8 cellular contexts compared by ENCODE assay signal in the genomic region with DNA sequence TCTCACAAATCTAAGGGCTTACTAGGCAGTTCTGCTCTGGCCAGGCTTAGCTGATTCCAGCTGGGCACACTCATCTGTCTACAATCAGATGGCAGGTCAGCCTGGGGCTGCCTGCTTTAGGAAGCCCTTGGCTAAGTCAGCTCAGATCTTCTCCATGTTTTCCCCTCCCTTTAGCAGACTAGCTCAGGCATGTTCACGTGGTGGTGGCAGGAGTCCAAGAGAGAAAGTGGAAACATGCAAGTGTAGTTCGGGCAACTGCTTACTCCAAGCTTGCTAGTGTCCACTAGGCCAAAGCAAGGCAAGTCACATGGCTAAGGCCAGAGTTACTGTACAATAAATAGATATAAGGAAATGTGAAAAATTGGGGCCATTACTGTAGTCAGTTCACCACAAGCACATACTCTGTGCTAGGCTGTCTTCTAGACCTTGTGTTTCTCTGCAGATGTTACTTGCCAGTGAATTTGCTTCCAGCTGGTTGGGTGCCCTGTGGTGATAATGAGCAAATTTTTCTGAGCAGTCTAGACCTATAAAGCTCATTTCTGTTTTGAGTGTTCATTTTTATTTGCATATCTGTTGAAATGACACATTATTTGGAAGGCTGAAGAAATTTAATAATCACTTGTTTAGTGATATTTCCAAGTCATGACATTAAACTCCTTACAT. TPM values are rescaled to one million over a fixed set of nuclear protein-coding genes. Genes with fewer than 3 reads are reported as not detected.
DNase-seq lines count a peak whose midpoint lies in the region; ATAC-seq, FAIRE-seq and TF ChIP-seq lines count a peak whose summit lies in the region.

No MANE protein-coding gene starts in this region.

- TF ChIP-seq POLR2A in GM12891 (IDR thresholded peaks at IDR 0.05; ENCODE audit: low read depth, low read length): no peak

- no peak for DNase-seq in GM12891 (ENCODE audit: insufficient read length, low spot score)
- peak; percentile 85 for DNase-seq in amniotic epithelial cell (ENCODE audit: low read depth)
- peak; percentile 44 to 90 for DNase-seq in heart right ventricle
- peak; percentile 83 for DNase-seq in retinal pigment epithelial cell (ENCODE audit: low read depth)
- DNase-seq in SIG-M5 treated with dmso at 0.1 percent for 504 hours (lab: John Stamatoyannopoulos, UW; ENCODE audit: unreplicated experiment): no peak
- DNase-seq in activated CD4-positive, alpha-beta memory T cell treated with anti-CD3 and anti-CD28 coated beads, Interleukin-2, amount 10 ng/mL, durations not matched to agents 7 days and 5 days: no peak

- H3K4me3 ChIP-seq in heart right ventricle (no peak overlapping the region), retinal pigment epithelial cell (ENCODE audit: low read length) (no peak overlapping the region)

- H3K27me3 Mint-ChIP-seq in activated CD4-positive, alpha-beta memory T cell treated with anti-CD3 and anti-CD28 coated beads, Interleukin-2, amount 10 ng/mL, durations not matched to agents 7 days and 5 days: no peaks in the 10 kb centered on the region

- CTCF ChIA-PET in activated CD4-positive, alpha-beta memory T cell treated with anti-CD3 and anti-CD28 coated beads, Interleukin-2, amount 10 ng/mL, durations not matched to agents 7 days and 5 days (lab: Charles Lee): interaction anchor here (1.4 kb wide), 1 partner anchor 28 kb away, joined by 4 read pairs; no protein-coding TSS in a partner anchor

- peaks cover 0 to 21% (median 12%) of the 10 kb centered on the region in 9 donors for H3K4me1 ChIP-seq in heart right ventricle

- H3K9me3 Mint-ChIP-seq in activated CD4-positive, alpha-beta memory T cell treated with anti-CD3 and anti-CD28 coated beads, Interleukin-2, amount 10 ng/mL, durations not matched to agents 7 days and 5 days: no peaks in the 10 kb centered on the region

- no peaks in the 10 kb centered on the region for H3K4me1 Mint-ChIP-seq in activated CD4-positive, alpha-beta memory T cell treated with anti-CD3 and anti-CD28 coated beads, Interleukin-2, amount 10 ng/mL, durations not matched to agents 7 days and 5 days

- ATAC-seq in heart right ventricle (peak; percentile 91 to 97 (median 92)), HG02642 (IDR thresholded peaks at IDR 0.05; ENCODE audit: poor library complexity, unreplicated experiment) (no peak), HG03045 (IDR thresholded peaks at IDR 0.05; ENCODE audit: unreplicated experiment) (no peak)

- peak; percentile 13 for FAIRE-seq in GM12891 (lab: Jason Lieb, UNC)

- H3K9me3 ChIP-seq in heart right ventricle: no peaks in the 10 kb centered on the region

- H3K27me3 ChIP-seq in heart right ventricle: no peaks in the 10 kb centered on the region

- TF ChIP-seq CTCF in heart right ventricle (IDR thresholded peaks at IDR 0.05): no peak
- no peak for TF ChIP-seq CTCF in retinal pigment epithelial cell (conservative IDR thresholded peaks at IDR 0.05; ENCODE audit: low read depth, low read length)

- peaks cover 0 to 6% (median 0%) of the 10 kb centered on the region in 9 donors for H3K36me3 ChIP-seq in heart right ventricle

- H3K27ac Mint-ChIP-seq in activated CD4-positive, alpha-beta memory T cell treated with anti-CD3 and anti-CD28 coated beads, Interleukin-2, amount 10 ng/mL, durations not matched to agents 7 days and 5 days: no peak overlapping the region

- H3K36me3 Mint-ChIP-seq in activated CD4-positive, alpha-beta memory T cell treated with anti-CD3 and anti-CD28 coated beads, Interleukin-2, amount 10 ng/mL, durations not matched to agents 7 days and 5 days (ENCODE audit: low read depth): no peaks in the 10 kb centered on the region

- peak overlapping the region in 7 of 10 donors; percentile 5 to 61 (median 42) for H3K27ac ChIP-seq in heart right ventricle

- intact Hi-C loops in heart right ventricle (cut with DNase I): no loop called here

- no peak overlapping the region for H3K4me3 Mint-ChIP-seq in activated CD4-positive, alpha-beta memory T cell treated with anti-CD3 and anti-CD28 coated beads, Interleukin-2, amount 10 ng/mL, durations not matched to agents 7 days and 5 days

- 13 to 17% methylated on average over 2 of the region's 2 CpGs for WGBS in heart right ventricle, 2 donors

- POLR2A ChIA-PET in activated CD4-positive, alpha-beta memory T cell treated with anti-CD3 and anti-CD28 coated beads, Interleukin-2, amount 10 ng/mL, durations not matched to agents 7 days and 5 days (lab: Charles Lee): no interaction called here

TF ChIP-seq in GM12891, 5 proteins besides CTCF, POLR2A, EP300 and RAD21:
- TF ChIP-seq PAX5 (IDR thresholded peaks at IDR 0.05; ENCODE audit: insufficient read depth, low read length, severe bottlenecking): no peak
- TF ChIP-seq TAF1 (IDR thresholded peaks at IDR 0.05; ENCODE audit: low read depth, low read length): no peak
- no peak for TF ChIP-seq POU2F2 (IDR thresholded peaks at IDR 0.05; ENCODE audit: low read depth, low read length)

RNA-seq across cellular contexts. Expression of gene RECK, which starts 38.3 kb away (rescaled TPM):
- 1.3 TPM for polyA plus RNA-seq in GM12891 (2012; ENCODE audit: low read depth, missing spikeins)
- 1 to 10 TPM; 4.1 to 5.8 (median 5.2) TPM for total RNA-seq in heart right ventricle
- 1 to 10 TPM; 2.9 to 4.5 TPM for polyA plus RNA-seq in heart right ventricle
- 1 to 10 TPM; 7.4 to 8.1 TPM for total RNA-seq in activated CD4-positive, alpha-beta memory T cell treated with anti-CD3 and anti-CD28 coated beads, Interleukin-2, amount 10 ng/mL, durations not matched to agents 7 days and 5 days

Comparison
In these comparisons a context has a peak if more than half of its experiments do, and no peak if none do; other contexts are left out.
1. DNase-seq: peak in amniotic epithelial cell (single experiment), heart right ventricle (2 of 2) and retinal pigment epithelial cell (single experiment); none in GM12891 (single experiment), SIG-M5 treated with dmso at 0.1 percent for 504 hours (single experiment) and activated CD4-positive, alpha-beta memory T cell treated with anti-CD3 and anti-CD28 coated beads, Interleukin-2, amount 10 ng/mL, durations not matched to agents 7 days and 5 days (single experiment).
2. ATAC-seq: peak in heart right ventricle (8 of 8); none in HG02642 (single experiment) and HG03045 (single experiment).